In genomic region chr1:245288796-245289195, GRCh38 we compare ENCODE assay signal across 23 cellular contexts.
A peak's percentile ranks its signal among the peaks of the same experiment; 100 is the strongest.
DNase-seq lines count a peak whose midpoint lies in the region; ATAC-seq and TF ChIP-seq lines count a peak whose summit lies in the region.
"Had no signal": no experiment of that assay in that cellular context is flagged by ENCODE, and none has a peak within 500 bp of the region (broad histone marks: within the 10 kb centered on the region; RNA-seq: fewer than 3 reads in every experiment).

No MANE protein-coding gene starts in this region.

- CTCF ChIA-PET in IMR-90 (lab: Yijun Ruan, JAX) = interaction anchor here (0.6 to 0.8 kb wide), 2 partner anchors 75 to 716 kb away, joined by 3 to 4 read pairs; no protein-coding TSS in a partner anchor

- H2BK15ac ChIP-seq in IMR-90 (ENCODE audit: low read depth, low read length) = no peak overlapping the region

- no peaks in the 10 kb centered on the region for H3K79me2 ChIP-seq in GM23248 (ENCODE audit: insufficient read depth)

- H3K9me3 ChIP-seq in GM23248 (ENCODE audit: low read depth) (no peaks in the 10 kb centered on the region), IMR-90 (ENCODE audit: control insufficient read depth, insufficient read depth, low read length) (no peaks in the 10 kb centered on the region), esophagus squamous epithelium (no peaks in the 10 kb centered on the region)

- H3K4me2 ChIP-seq in GM23248 (ENCODE audit: unreplicated experiment) = no peak overlapping the region
- no peak overlapping the region for H3K4me2 ChIP-seq in IMR-90 (ENCODE audit: low read depth, low read length)

- H3K9me1 ChIP-seq in IMR-90 (ENCODE audit: insufficient read depth, low read length) = no peaks in the 10 kb centered on the region

- TF ChIP-seq CTCF in IMR-90 (conservative IDR thresholded peaks at IDR 0.05; ENCODE audit: low read depth, low read length) (no peak), esophagus squamous epithelium (IDR thresholded peaks at IDR 0.05) (no peak)

- H3K4me3 ChIP-seq in GM23248 (no peak overlapping the region), IMR-90 (ENCODE audit: insufficient read depth, low read depth, low read length) (no peak overlapping the region), esophagus squamous epithelium (no peak overlapping the region)
- H3K4me3 ChIP-seq: SK-N-MC had no signal

- no peaks in the 10 kb centered on the region for H3F3A ChIP-seq in GM23248 (ENCODE audit: insufficient read depth)

- POLR2A ChIA-PET in IMR-90 (lab: Charles Lee; ENCODE audit: unreplicated experiment) = no interaction called here

- no peak overlapping the region for H4K8ac ChIP-seq in IMR-90 (ENCODE audit: low read depth in 2 of 2, low read length in 2 of 2)

- no peak for TF ChIP-seq RAD21 in IMR-90 (IDR thresholded peaks at IDR 0.05; ENCODE audit: low read length)

- no peak overlapping the region for H3K56ac ChIP-seq in IMR-90 (ENCODE audit: extremely low read depth, insufficient read depth, low read length)

- H4K5ac ChIP-seq in IMR-90 (ENCODE audit: low read depth, low read length) = no peak overlapping the region

- H3K4ac ChIP-seq in IMR-90 (ENCODE audit: low read depth, low read length) = no peak overlapping the region

- no peak overlapping the region for H3K18ac ChIP-seq in IMR-90 (ENCODE audit: low read depth, low read length)

- DNase-seq in GM23248 (peak; percentile 28), IMR-90 (peak; percentile 13), SW480 (ENCODE audit: low spot score) (peak; percentile 92), iPS-NIHi11 (ENCODE audit: low spot score) (peak; percentile 2), NOMO-1 (lab: John Stamatoyannopoulos, UW; ENCODE audit: unreplicated experiment in 2 of 2) (no peak), retina (no peak), esophagus squamous epithelium (lab: John Stamatoyannopoulos, UW) (no peak)
- DNase-seq: CD4-positive, CD25-positive, alpha-beta regulatory T cell; COR-L47; DMS 273 treated with DMSO at 0.1 percent for 48 hours; DND-41; H9; KG1; NCI-H1105 treated with DMSO at 0.1 percent for 48 hours; NCI-H2029 treated with DMSO at 0.1 percent for 48 hours; NCI-H2171; NCI-H345; NCI-H524; NCI-H82; Right ventricle myocardium superior had no signal

- H3K14ac ChIP-seq in IMR-90 (replicated peaks; ENCODE audit: low read depth, low read length) = no peak overlapping the region

- BruUV-seq in IMR-90 (replicated peaks; lab: Mats Ljungman, UMichigan) = no TSS peak

- no peak overlapping the region for H2AK5ac ChIP-seq in IMR-90 (ENCODE audit: low read depth, low read length)

- TF ChIP-seq POLR2A in IMR-90 (IDR thresholded peaks at IDR 0.05; ENCODE audit: low read depth, low read length) (no peak), esophagus squamous epithelium (IDR thresholded peaks at IDR 0.05) (no peak)

- no peak overlapping the region for H2BK5ac ChIP-seq in IMR-90 (ENCODE audit: low read depth, low read length, poor library complexity, severe bottlenecking)

- dilution Hi-C loops in IMR-90 (cut with HindIII; ENCODE audit: low sequenced_read_pairs, unreplicated experiment) = no loop called here

- H2BK120ac ChIP-seq in IMR-90 (ENCODE audit: low read depth, low read length) = no peak overlapping the region

- H2AFZ ChIP-seq in GM23248 (no peak overlapping the region), IMR-90 (replicated peaks; ENCODE audit: low read length, poor library complexity) (no peak overlapping the region)

- no peak overlapping the region for H3K23ac ChIP-seq in IMR-90 (ENCODE audit: low read depth, low read length)

- WGBS in GM23248 (ENCODE audit: low coverage in 1 of 2, low lambda C conversion rate in 2 of 2, missing lambda C conversion rate in 2 of 2), 2 experiments = 17 to 22% methylated on average over 1 of the region's 1 CpG
- WGBS in IMR-90 (ENCODE audit: extremely low coverage in 2 of 2, insufficient read length in 1 of 2), 2 experiments = no CpG with 5 or more reads among the region's 1 CpG
- WGBS in esophagus squamous epithelium, 2 donors = 48 to 65% methylated on average over 1 of the region's 1 CpG

- H4K20me1 ChIP-seq in GM23248 (ENCODE audit: insufficient read depth) = no peaks in the 10 kb centered on the region
- H4K20me1 ChIP-seq in IMR-90 (ENCODE audit: insufficient read depth, low read length) = no peaks in the 10 kb centered on the region

- no peak for ATAC-seq in IMR-90 (ENCODE audit: low read depth)
- no peak for ATAC-seq in HG02610 (IDR thresholded peaks at IDR 0.05; ENCODE audit: unreplicated experiment)

- in situ Hi-C loops in GM23248 (cut with MboI) = no loop called here
- in situ Hi-C loops in IMR-90 (cut with MboI; ENCODE audit: low sequenced_read_pairs) = no loop called here

- H2AK9ac ChIP-seq in IMR-90 (replicated peaks; ENCODE audit: low read depth, low read length, poor library complexity) = no peak overlapping the region

- intact Hi-C loops in IMR-90 (cut with micrococcal nuclease) (no loop called here), esophagus squamous epithelium (cut with DNase I) (no loop called here)

- H3K9ac ChIP-seq in GM23248 (no peak overlapping the region), IMR-90 (ENCODE audit: low read depth, low read length) (no peak overlapping the region)

- no peak overlapping the region for H3K27ac ChIP-seq in GM23248
- no peak overlapping the region for H3K27ac ChIP-seq in IMR-90 (ENCODE audit: insufficient read depth, low read length)
- no peak overlapping the region for H3K27ac ChIP-seq in esophagus squamous epithelium
- H3K27ac ChIP-seq: HL-60, SK-N-MC had no signal

- no peaks in the 10 kb centered on the region for H3K4me1 ChIP-seq in GM23248 (ENCODE audit: insufficient read depth)
- no peaks in the 10 kb centered on the region for H3K4me1 ChIP-seq in IMR-90 (ENCODE audit: control insufficient read depth, insufficient read depth, low read length)
- H3K4me1 ChIP-seq in esophagus squamous epithelium = no peaks in the 10 kb centered on the region

- no peak overlapping the region for H4K91ac ChIP-seq in IMR-90 (ENCODE audit: insufficient read depth, low read depth, low read length)

- no peaks in the 10 kb centered on the region for H3K36me3 ChIP-seq in GM23248 (ENCODE audit: low read depth)
- no peaks in the 10 kb centered on the region for H3K36me3 ChIP-seq in IMR-90 (ENCODE audit: control insufficient read depth, insufficient read depth, low read length)
- no peaks in the 10 kb centered on the region for H3K36me3 ChIP-seq in esophagus squamous epithelium

- no peaks in the 10 kb centered on the region for H3K27me3 ChIP-seq in GM23248 (replicated peaks; ENCODE audit: insufficient read depth)
- H3K27me3 ChIP-seq in IMR-90 (ENCODE audit: control insufficient read depth, insufficient read depth, low read length) = no peaks in the 10 kb centered on the region
- no peaks in the 10 kb centered on the region for H3K27me3 ChIP-seq in esophagus squamous epithelium

- no peaks in the 10 kb centered on the region for H3K9me2 ChIP-seq in GM23248 (ENCODE audit: insufficient read depth)

- no peak overlapping the region for H2BK20ac ChIP-seq in IMR-90 (ENCODE audit: low read depth, low read length)

- no peaks in the 10 kb centered on the region for H3K79me1 ChIP-seq in IMR-90 (ENCODE audit: low read depth in 1 of 2, low read length in 2 of 2)

TF ChIP-seq in IMR-90, 13 proteins besides CTCF, POLR2A, EP300 and RAD21:
- no peak for TF ChIP-seq CHD1 (IDR thresholded peaks at IDR 0.05; ENCODE audit: low read depth, low read length)
- TF ChIP-seq BHLHE40 (IDR thresholded peaks at IDR 0.05; ENCODE audit: low read depth, low read length) = no peak
- TF ChIP-seq MAFK (IDR thresholded peaks at IDR 0.05; ENCODE audit: low read depth, low read length) = no peak
- TF ChIP-seq FOS (IDR thresholded peaks at IDR 0.05; ENCODE audit: low read depth, low read length) = no peak
- TF ChIP-seq, protein P1, sequence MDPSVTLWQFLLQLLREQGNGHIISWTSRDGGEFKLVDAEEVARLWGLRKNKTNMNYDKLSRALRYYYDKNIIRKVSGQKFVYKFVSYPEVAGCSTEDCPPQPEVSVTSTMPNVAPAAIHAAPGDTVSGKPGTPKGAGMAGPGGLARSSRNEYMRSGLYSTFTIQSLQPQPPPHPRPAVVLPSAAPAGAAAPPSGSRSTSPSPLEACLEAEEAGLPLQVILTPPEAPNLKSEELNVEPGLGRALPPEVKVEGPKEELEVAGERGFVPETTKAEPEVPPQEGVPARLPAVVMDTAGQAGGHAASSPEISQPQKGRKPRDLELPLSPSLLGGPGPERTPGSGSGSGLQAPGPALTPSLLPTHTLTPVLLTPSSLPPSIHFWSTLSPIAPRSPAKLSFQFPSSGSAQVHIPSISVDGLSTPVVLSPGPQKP (IDR thresholded peaks at IDR 0.05; ENCODE audit: borderline replicate concordance, low read depth, low read length) = no peak
- no peak for TF ChIP-seq CEBPB (IDR thresholded peaks at IDR 0.05; ENCODE audit: low read depth, low read length)
- no peak for TF ChIP-seq RCOR1 (IDR thresholded peaks at IDR 0.05; ENCODE audit: insufficient replicate concordance, low read length)
- TF ChIP-seq, protein P2, sequence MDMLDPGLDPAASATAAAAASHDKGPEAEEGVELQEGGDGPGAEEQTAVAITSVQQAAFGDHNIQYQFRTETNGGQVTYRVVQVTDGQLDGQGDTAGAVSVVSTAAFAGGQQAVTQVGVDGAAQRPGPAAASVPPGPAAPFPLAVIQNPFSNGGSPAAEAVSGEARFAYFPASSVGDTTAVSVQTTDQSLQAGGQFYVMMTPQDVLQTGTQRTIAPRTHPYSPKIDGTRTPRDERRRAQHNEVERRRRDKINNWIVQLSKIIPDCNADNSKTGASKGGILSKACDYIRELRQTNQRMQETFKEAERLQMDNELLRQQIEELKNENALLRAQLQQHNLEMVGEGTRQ (IDR thresholded peaks at IDR 0.05; ENCODE audit: low read depth, low read length) = no peak
- no peak for TF ChIP-seq RFX5 (IDR thresholded peaks at IDR 0.05; ENCODE audit: low read depth, low read length)

Comparison
In these comparisons a context has a peak if more than half of its experiments do, and no peak if none do; other contexts are left out.
1. DNase-seq: peak in GM23248 (single experiment), IMR-90 (single experiment), SW480 (single experiment) and iPS-NIHi11 (single experiment); none in NOMO-1 (0 of 2), retina (single experiment) and esophagus squamous epithelium (single experiment).